In the genomic region with DNA sequence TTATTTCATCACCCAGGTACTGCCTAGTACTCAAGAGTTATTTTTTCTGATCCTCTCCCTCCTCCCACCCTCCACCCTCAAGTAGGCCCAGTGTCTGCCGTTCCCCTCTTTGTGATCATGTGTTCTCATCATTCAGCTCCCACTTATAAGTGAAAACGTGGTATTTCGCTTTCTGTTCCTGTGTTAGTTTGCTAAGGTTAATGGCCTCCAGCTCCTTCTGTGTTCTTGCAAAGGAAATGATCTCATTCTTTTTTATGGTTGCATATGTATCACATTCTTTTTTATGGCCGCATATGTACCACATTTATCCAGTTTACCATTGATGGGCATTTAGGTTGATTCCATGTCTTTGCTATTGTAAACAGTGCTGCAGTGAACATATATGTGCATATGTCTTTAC, we compare ENCODE assay signal across 23 cellular contexts. TPM values are rescaled to one million over a fixed set of nuclear protein-coding genes. Genes with fewer than 3 reads are reported as not detected.
A peak's percentile ranks its signal among the peaks of the same experiment; 100 is the strongest.
DNase-seq lines count a peak whose midpoint lies in the region; ATAC-seq and TF ChIP-seq lines count a peak whose summit lies in the region.
"Had no signal": no experiment of that assay in that cellular context is flagged by ENCODE, and none has a peak within 500 bp of the region (broad histone marks: within the 10 kb centered on the region; RNA-seq: fewer than 3 reads in every experiment).

No MANE protein-coding gene starts in this region.

- DNase-seq in activated CD4-positive, alpha-beta memory T cell treated with anti-CD3 and anti-CD28 coated beads for 36 hours, result no peak
- DNase-seq in activated CD4-positive, alpha-beta memory T cell treated with anti-CD3 and anti-CD28 coated beads, Interleukin-2, amount 10 ng/mL, durations not matched to agents 7 days and 5 days, result no peak
- peak in 1 of 2 donors; percentile 16 for DNase-seq in stimulated activated naive CD8-positive, alpha-beta T cell treated with anti-CD3 and anti-CD28 coated beads, Interleukin-15, amount 100 ng/mL, for 72 hours
- no peak for DNase-seq in stimulated activated naive CD8-positive, alpha-beta T cell treated with anti-CD3 and anti-CD28 coated beads, Interleukin-15, Interleukin-2, amounts not matched to agents 100 U/mL and 50 U/mL, for 24 hours
- no peak for DNase-seq in T-helper 17 cell
- peak; percentile 36 to 48 for DNase-seq in foreskin fibroblast
- no peak for DNase-seq in brain microvascular endothelial cell
- no peak for DNase-seq in NCI-H2227 treated with DMSO at 0.1 percent for 48 hours (lab: John Stamatoyannopoulos, UW)
- DNase-seq: CD4-positive, CD25-positive, alpha-beta regulatory T cell; DMS153; DND-41; GM23248; H7; NCI-H1092; NCI-H1417 treated with DMSO at 0.1 percent for 48 hours; NCI-H1694 treated with DMSO at 0.1 percent for 48 hours; NCI-H2081; NCI-H524; NCI-H82; NK-92 treated with Interleukin-12 subunit alpha and Interleukin-12 subunit beta, amount 100 ng/mL, for 24 hours; PC-3; SK-N-SH had no signal

- no peak overlapping the region for H3K4me3 Mint-ChIP-seq in activated CD4-positive, alpha-beta memory T cell treated with anti-CD3 and anti-CD28 coated beads for 36 hours
- no peak overlapping the region for H3K4me3 Mint-ChIP-seq in activated CD4-positive, alpha-beta memory T cell treated with anti-CD3 and anti-CD28 coated beads, Interleukin-2, amount 10 ng/mL, durations not matched to agents 7 days and 5 days
- H3K4me3 Mint-ChIP-seq in stimulated activated naive CD8-positive, alpha-beta T cell treated with anti-CD3 and anti-CD28 coated beads, Interleukin-15, amount 100 ng/mL, for 72 hours, result no peak overlapping the region
- no peak overlapping the region for H3K4me3 Mint-ChIP-seq in T-helper 17 cell
- H3K4me3 Mint-ChIP-seq: CD4-positive, CD25-positive, alpha-beta regulatory T cell had no signal

- CTCF ChIA-PET in activated CD4-positive, alpha-beta memory T cell treated with anti-CD3 and anti-CD28 coated beads for 36 hours (lab: Charles Lee), result interaction anchor here (1.1 kb wide), 1 partner anchor 22 kb away, joined by 3 read pairs; no protein-coding TSS in a partner anchor
- CTCF ChIA-PET in activated CD4-positive, alpha-beta memory T cell treated with anti-CD3 and anti-CD28 coated beads, Interleukin-2, amount 10 ng/mL, durations not matched to agents 7 days and 5 days (lab: Charles Lee), result no interaction called here

- TF ChIP-seq CTCF in foreskin fibroblast (IDR thresholded peaks at IDR 0.05; ENCODE audit: low read depth, low read length), result no peak
- TF ChIP-seq CTCF in brain microvascular endothelial cell (IDR thresholded peaks at IDR 0.05; ENCODE audit: low read depth, low read length, missing control alignments), result no peak

- ATAC-seq in stimulated activated naive CD8-positive, alpha-beta T cell treated with anti-CD3 and anti-CD28 coated beads, Interleukin-15, amount 100 ng/mL, for 72 hours, result peak; percentile 67
- ATAC-seq in stimulated activated naive CD8-positive, alpha-beta T cell treated with anti-CD3 and anti-CD28 coated beads, Interleukin-15, Interleukin-2, amounts not matched to agents 100 U/mL and 50 U/mL, for 24 hours, result no peak
- no peak for ATAC-seq in T-helper 17 cell
- ATAC-seq: PC-3 had no signal

- H3K27ac ChIP-seq in brain microvascular endothelial cell, result no peak overlapping the region
- H3K27ac ChIP-seq: BLaER1, GM23248 had no signal

- H3K4me1 Mint-ChIP-seq in activated CD4-positive, alpha-beta memory T cell treated with anti-CD3 and anti-CD28 coated beads for 36 hours (ENCODE audit: low read depth), result peaks cover 23% of the 10 kb centered on the region
- H3K4me1 Mint-ChIP-seq in activated CD4-positive, alpha-beta memory T cell treated with anti-CD3 and anti-CD28 coated beads, Interleukin-2, amount 10 ng/mL, durations not matched to agents 7 days and 5 days, result peaks cover 21% of the 10 kb centered on the region
- peaks cover 20% of the 10 kb centered on the region for H3K4me1 Mint-ChIP-seq in stimulated activated naive CD8-positive, alpha-beta T cell treated with anti-CD3 and anti-CD28 coated beads, Interleukin-15, amount 100 ng/mL, for 72 hours
- peaks cover 15% of the 10 kb centered on the region for H3K4me1 Mint-ChIP-seq in T-helper 17 cell

- no peaks in the 10 kb centered on the region for H3K9me3 Mint-ChIP-seq in activated CD4-positive, alpha-beta memory T cell treated with anti-CD3 and anti-CD28 coated beads for 36 hours
- H3K9me3 Mint-ChIP-seq in activated CD4-positive, alpha-beta memory T cell treated with anti-CD3 and anti-CD28 coated beads, Interleukin-2, amount 10 ng/mL, durations not matched to agents 7 days and 5 days, result no peaks in the 10 kb centered on the region
- no peaks in the 10 kb centered on the region for H3K9me3 Mint-ChIP-seq in stimulated activated naive CD8-positive, alpha-beta T cell treated with anti-CD3 and anti-CD28 coated beads, Interleukin-15, amount 100 ng/mL, for 72 hours
- H3K9me3 Mint-ChIP-seq: CD4-positive, CD25-positive, alpha-beta regulatory T cell had no signal

- no peaks in the 10 kb centered on the region for H3K27me3 ChIP-seq in brain microvascular endothelial cell (replicated peaks)
- H3K27me3 ChIP-seq: BLaER1 had no signal

- peaks cover 62% of the 10 kb centered on the region for H3K36me3 ChIP-seq in brain microvascular endothelial cell (replicated peaks)

- no peaks in the 10 kb centered on the region for H3K9me3 ChIP-seq in T-helper 17 cell (ENCODE audit: control insufficient read depth, low read length, poor library complexity, severe bottlenecking)
- H3K9me3 ChIP-seq: BLaER1, SK-N-SH had no signal

- peak overlapping the region; percentile 39 for H3K27ac Mint-ChIP-seq in activated CD4-positive, alpha-beta memory T cell treated with anti-CD3 and anti-CD28 coated beads for 36 hours
- H3K27ac Mint-ChIP-seq in activated CD4-positive, alpha-beta memory T cell treated with anti-CD3 and anti-CD28 coated beads, Interleukin-2, amount 10 ng/mL, durations not matched to agents 7 days and 5 days, result no peak overlapping the region
- H3K27ac Mint-ChIP-seq in stimulated activated naive CD8-positive, alpha-beta T cell treated with anti-CD3 and anti-CD28 coated beads, Interleukin-15, amount 100 ng/mL, for 72 hours, result peak overlapping the region in 1 of 2 donors; percentile 83
- peak overlapping the region; percentile 16 for H3K27ac Mint-ChIP-seq in T-helper 17 cell

- H3K36me3 Mint-ChIP-seq in activated CD4-positive, alpha-beta memory T cell treated with anti-CD3 and anti-CD28 coated beads for 36 hours, result peaks cover 50% of the 10 kb centered on the region
- peaks cover 68% of the 10 kb centered on the region for H3K36me3 Mint-ChIP-seq in activated CD4-positive, alpha-beta memory T cell treated with anti-CD3 and anti-CD28 coated beads, Interleukin-2, amount 10 ng/mL, durations not matched to agents 7 days and 5 days (ENCODE audit: low read depth)
- peaks cover 21% of the 10 kb centered on the region for H3K36me3 Mint-ChIP-seq in T-helper 17 cell (ENCODE audit: low read depth)

- POLR2A ChIA-PET in activated CD4-positive, alpha-beta memory T cell treated with anti-CD3 and anti-CD28 coated beads for 36 hours (lab: Charles Lee), result no interaction called here
- POLR2A ChIA-PET in activated CD4-positive, alpha-beta memory T cell treated with anti-CD3 and anti-CD28 coated beads, Interleukin-2, amount 10 ng/mL, durations not matched to agents 7 days and 5 days (lab: Charles Lee), result interaction anchor here (1.0 kb wide), 1 partner anchor 9 kb away, joined by 5 read pairs; the partner anchor contains the start of genes GANC and TMEM87A

- in situ Hi-C loops in brain microvascular endothelial cell (cut with HindIII; ENCODE audit: low pct_ligation_motif_present, low sequenced_read_pairs), result no loop called here

- intact Hi-C loops in activated CD4-positive, alpha-beta memory T cell treated with anti-CD3 and anti-CD28 coated beads for 36 hours (cut with micrococcal nuclease), result no loop called here

- H3K27me3 Mint-ChIP-seq in activated CD4-positive, alpha-beta memory T cell treated with anti-CD3 and anti-CD28 coated beads for 36 hours, result no peaks in the 10 kb centered on the region
- no peaks in the 10 kb centered on the region for H3K27me3 Mint-ChIP-seq in activated CD4-positive, alpha-beta memory T cell treated with anti-CD3 and anti-CD28 coated beads, Interleukin-2, amount 10 ng/mL, durations not matched to agents 7 days and 5 days
- H3K27me3 Mint-ChIP-seq in stimulated activated naive CD8-positive, alpha-beta T cell treated with anti-CD3 and anti-CD28 coated beads, Interleukin-15, amount 100 ng/mL, for 72 hours, result no peaks in the 10 kb centered on the region
- H3K27me3 Mint-ChIP-seq in T-helper 17 cell, result no peaks in the 10 kb centered on the region
- H3K27me3 Mint-ChIP-seq: CD4-positive, CD25-positive, alpha-beta regulatory T cell had no signal

- H3K4me3 ChIP-seq in foreskin fibroblast (ENCODE audit: low read depth in 1 of 2, low read length in 2 of 2) (no peak overlapping the region), brain microvascular endothelial cell (ENCODE audit: low read depth, low read length) (no peak overlapping the region)
- H3K4me3 ChIP-seq: BLaER1, GM23248 had no signal

RNA-seq across cellular contexts. Expression of gene GANC, which starts 8.2 kb away (rescaled TPM):
- total RNA-seq in activated CD4-positive, alpha-beta memory T cell treated with anti-CD3 and anti-CD28 coated beads for 36 hours, result 10 to 100 TPM; 23.5 to 26.1 TPM
- 10 to 100 TPM; 28.3 to 31.5 TPM for total RNA-seq in activated CD4-positive, alpha-beta memory T cell treated with anti-CD3 and anti-CD28 coated beads, Interleukin-2, amount 10 ng/mL, durations not matched to agents 7 days and 5 days
- total RNA-seq in T-helper 17 cell, result 10 to 100 TPM; 30.1 to 30.2 TPM

RNA-seq across cellular contexts. Expression of gene TMEM87A, which starts 8.4 kb away (rescaled TPM):
- 10 to 100 TPM; 26.1 to 28.7 TPM for total RNA-seq in activated CD4-positive, alpha-beta memory T cell treated with anti-CD3 and anti-CD28 coated beads for 36 hours
- total RNA-seq in activated CD4-positive, alpha-beta memory T cell treated with anti-CD3 and anti-CD28 coated beads, Interleukin-2, amount 10 ng/mL, durations not matched to agents 7 days and 5 days, result 10 to 100 TPM; 39.2 to 40.3 TPM
- total RNA-seq in T-helper 17 cell, result 10 to 100 TPM; 54.7 to 66.5 TPM

RNA-seq across cellular contexts. Expression of gene VPS39, which starts 56.7 kb away (rescaled TPM):
- 10 to 100 TPM; 52.6 to 57.8 TPM for total RNA-seq in activated CD4-positive, alpha-beta memory T cell treated with anti-CD3 and anti-CD28 coated beads for 36 hours
- 10 to 100 TPM; 76.8 to 82.3 TPM for total RNA-seq in activated CD4-positive, alpha-beta memory T cell treated with anti-CD3 and anti-CD28 coated beads, Interleukin-2, amount 10 ng/mL, durations not matched to agents 7 days and 5 days
- 10 to 100 TPM; 84.9 to 93.1 TPM for total RNA-seq in T-helper 17 cell

Comparison
In these comparisons a context has a peak if more than half of its experiments do, and no peak if none do; other contexts are left out.
1. DNase-seq: peak in foreskin fibroblast (2 of 2); none in activated CD4-positive, alpha-beta memory T cell treated with anti-CD3 and anti-CD28 coated beads for 36 hours (single experiment), activated CD4-positive, alpha-beta memory T cell treated with anti-CD3 and anti-CD28 coated beads, Interleukin-2, amount 10 ng/mL, durations not matched to agents 7 days and 5 days (single experiment), stimulated activated naive CD8-positive, alpha-beta T cell treated with anti-CD3 and anti-CD28 coated beads, Interleukin-15, Interleukin-2, amounts not matched to agents 100 U/mL and 50 U/mL, for 24 hours (single experiment), T-helper 17 cell (0 of 3), brain microvascular endothelial cell (single experiment) and NCI-H2227 treated with DMSO at 0.1 percent for 48 hours (single experiment).